Comparison of ENCODE assay signal across 8 cellular contexts in the genomic region with DNA sequence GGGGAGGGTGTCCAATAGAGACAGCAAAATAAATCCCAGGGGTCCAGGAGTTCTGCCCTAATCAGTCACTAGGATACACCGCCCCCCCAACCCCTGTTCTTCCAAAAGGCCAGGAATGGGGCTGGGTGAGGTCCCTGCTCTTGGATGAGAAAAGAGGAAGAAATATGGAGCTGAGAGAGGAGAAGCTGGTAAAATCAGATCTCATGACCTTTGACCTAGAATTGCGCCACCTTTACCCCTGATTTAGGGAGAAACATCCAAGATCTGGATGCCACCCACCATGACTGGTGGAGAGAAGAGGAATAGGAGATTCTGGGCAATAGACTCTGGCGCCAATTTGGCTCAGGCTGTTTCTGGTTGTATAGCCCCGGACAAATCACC. TPM values are rescaled to one million over a fixed set of nuclear protein-coding genes. Genes with fewer than 3 reads are reported as not detected.
DNase-seq lines count a peak whose midpoint lies in the region; ATAC-seq and TF ChIP-seq lines count a peak whose summit lies in the region.

No MANE protein-coding gene starts in this region.

- H3K36me3 Mint-ChIP-seq in endothelial cell (ENCODE audit: low read depth, unreplicated experiment): peaks cover 26% of the 10 kb centered on the region

- H3K4me1 Mint-ChIP-seq in endothelial cell (ENCODE audit: unreplicated experiment): peaks cover 50% of the 10 kb centered on the region

- peak overlapping the region; percentile 84 for H3K4me3 Mint-ChIP-seq in endothelial cell (ENCODE audit: unreplicated experiment)

- TF ChIP-seq POLR2A in gastrocnemius medialis (IDR thresholded peaks at IDR 0.05): no peak

- peak overlapping the region; percentile 87 to 99 (median 94) for H3K27ac ChIP-seq in gastrocnemius medialis

- H3K36me3 ChIP-seq in H7 (replicated peaks; ENCODE audit: control insufficient read depth, insufficient read depth, low read length) (peaks cover 26% of the 10 kb centered on the region), gastrocnemius medialis (peaks cover 0 to 22% of the 10 kb centered on the region in 2 donors)

- H3K27ac Mint-ChIP-seq in endothelial cell (ENCODE audit: unreplicated experiment): no peak overlapping the region

- intact Hi-C loops in gastrocnemius medialis (cut with DNase I; ENCODE audit: low total_unique reads): loop anchor here (10.0 kb wide), 2 partner anchors 467 to 1147 kb away; partner anchors contain the start of genes PNMT and TCAP

- no peak for ATAC-seq in gastrocnemius medialis
- ATAC-seq in HG03039 (IDR thresholded peaks at IDR 0.05; ENCODE audit: unreplicated experiment): no peak

- H3K9me3 Mint-ChIP-seq in endothelial cell (ENCODE audit: unreplicated experiment): no peaks in the 10 kb centered on the region

- in situ Hi-C loops in gastrocnemius medialis (cut with MboI; ENCODE audit: low sequenced_read_pairs in 4 of 4): no loop called here

- no peaks in the 10 kb centered on the region for H3K9me3 ChIP-seq in gastrocnemius medialis

- peaks cover 8% of the 10 kb centered on the region for H3K27me3 Mint-ChIP-seq in endothelial cell (ENCODE audit: unreplicated experiment)

- peak overlapping the region; percentile 88 for H3K4me3 ChIP-seq in H7 (ENCODE audit: insufficient read depth, low read depth, low read length)
- H3K4me3 ChIP-seq in gastrocnemius medialis: peak overlapping the region in 3 of 4 donors; percentile 81 to 95 (median 93)

- H3K27me3 ChIP-seq in H7 (ENCODE audit: control insufficient read depth, insufficient read depth, low read length) (no peaks in the 10 kb centered on the region), gastrocnemius medialis (no peaks in the 10 kb centered on the region)

- no peak for TF ChIP-seq CTCF in endothelial cell (IDR thresholded peaks at IDR 0.05; ENCODE audit: unreplicated experiment)
- no peak for TF ChIP-seq CTCF in gastrocnemius medialis (IDR thresholded peaks at IDR 0.05 in 4 of 5, conservative IDR thresholded peaks at IDR 0.05 in 1 of 5)

- no peak for DNase-seq in H7
- DNase-seq in OCI-M1 (lab: John Stamatoyannopoulos, UW): peak; percentile 48
- DNase-seq in endothelial cell (ENCODE audit: low spot score): no peak
- DNase-seq in gastrocnemius medialis: no peak
- DNase-seq in cerebellar nuclear complex (lab: John Stamatoyannopoulos, UW): no peak
- DNase-seq in middle frontal gyrus (ENCODE audit: extremely low spot score, low spot score): no peak
- no peak for DNase-seq in AG20443 (ENCODE audit: low spot score)

- peaks cover 56% of the 10 kb centered on the region in 2 donors for H3K4me1 ChIP-seq in gastrocnemius medialis

RNA-seq across cellular contexts. Expression of gene CACNB1, which starts 0.7 kb away (rescaled TPM):
- total RNA-seq in H7 (2014; rRNA removed; shearing (Covaris generic)): 3.8 and 9.1 TPM in 2 replicates
- 10.2 TPM for total RNA-seq in endothelial cell (ENCODE audit: unreplicated experiment)
- total RNA-seq in gastrocnemius medialis: 100 to 1,000 TPM; 236 to 432 (median 340) TPM

RNA-seq across cellular contexts. Expression of gene RPL19, which starts 1.9 kb away (rescaled TPM):
- total RNA-seq in H7 (2014; rRNA removed; shearing (Covaris generic)): 2,113 and 2,304 TPM in 2 replicates
- total RNA-seq in endothelial cell (ENCODE audit: unreplicated experiment) (1,851 TPM), gastrocnemius medialis (1,000 to 10,000 TPM; 1,960 to 2,584 (median 2,358) TPM)

RNA-seq across cellular contexts. Expression of gene STAC2, which starts 27.6 kb away (rescaled TPM):
- total RNA-seq in H7 (2014; rRNA removed; shearing (Covaris generic)): 0.15 and 0.59 TPM in 2 replicates
- total RNA-seq in endothelial cell (ENCODE audit: unreplicated experiment): not detected
- total RNA-seq in gastrocnemius medialis: not detected

RNA-seq across cellular contexts. Expression of gene ARL5C, which starts 32.2 kb away (rescaled TPM):
- not detected in 2 replicates for total RNA-seq in H7 (2014; rRNA removed; shearing (Covaris generic))
- total RNA-seq in endothelial cell (ENCODE audit: unreplicated experiment) (not detected), gastrocnemius medialis (under 1 TPM in 2 of 4 donors, not detected in 2; 0.20 to 0.22 TPM)

RNA-seq across cellular contexts. Expression of gene PLXDC1, which starts 46.7 kb away (rescaled TPM):
- total RNA-seq in H7 (2014; rRNA removed; shearing (Covaris generic)): 0.18 and 0.38 TPM in 2 replicates
- total RNA-seq in endothelial cell (ENCODE audit: unreplicated experiment) (3.7 TPM), gastrocnemius medialis (1 to 10 TPM in 3 of 4 donors, under 1 TPM in 1; 0.49 to 4.5 (median 2.4) TPM)

Comparison
In these comparisons a context has a peak if more than half of its experiments do, and no peak if none do; other contexts are left out.
1. RNA of gene CACNB1, which starts 0.7 kb away (total RNA-seq): 236 to 432 TPM in gastrocnemius medialis; 10.2 TPM in endothelial cell (single experiment) and 3.8 to 9.1 TPM in H7; every median in the first group is over 10 times any median in the second.